Comparison of ENCODE assay signal across 15 cellular contexts in the genomic region with DNA sequence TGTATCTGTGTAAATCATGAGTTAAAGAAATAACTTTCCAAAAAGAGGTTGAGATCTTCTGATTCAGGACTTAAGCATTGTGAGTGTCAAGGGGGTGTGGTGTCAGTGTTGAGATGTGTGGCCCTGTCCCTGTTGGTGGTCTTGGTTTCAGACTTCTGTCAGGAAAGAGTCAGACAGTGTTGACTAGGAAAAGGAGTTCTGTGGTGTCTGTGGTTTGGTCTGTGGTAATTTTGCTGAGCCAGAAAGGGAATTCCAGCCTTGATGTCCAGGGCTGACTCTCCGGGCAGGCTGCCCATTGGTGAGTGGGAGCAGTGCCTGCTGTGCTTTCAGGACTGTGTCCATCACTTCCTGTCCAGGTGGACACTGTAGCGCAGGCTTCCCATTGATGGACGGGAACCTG. TPM values are rescaled to one million over a fixed set of nuclear protein-coding genes. Genes with fewer than 3 reads are reported as not detected.
DNase-seq lines count a peak whose midpoint lies in the region; ATAC-seq and TF ChIP-seq lines count a peak whose summit lies in the region.
"Had no signal": no experiment of that assay in that cellular context is flagged by ENCODE, and none has a peak within 500 bp of the region (broad histone marks: within the 10 kb centered on the region; RNA-seq: fewer than 3 reads in every experiment).

No MANE protein-coding gene starts in this region.

- H3K36me3 Mint-ChIP-seq in type B pancreatic cell: peaks cover 5% of the 10 kb centered on the region

- peaks cover 10% of the 10 kb centered on the region for H3K9me3 Mint-ChIP-seq in type B pancreatic cell

- no peak overlapping the region for H3K9ac ChIP-seq in BLaER1 treated with 17β-estradiol and CSF1 and Interleukin-3, amounts not matched to agents 10 nM and 100 nM

- H3K27ac Mint-ChIP-seq in type B pancreatic cell: no peak overlapping the region

- H3K4me1 ChIP-seq in BLaER1 treated with 17β-estradiol and CSF1 and Interleukin-3, amounts not matched to agents 10 nM and 100 nM: peaks cover 7 to 39% (median 12%) of the 10 kb centered on the region in 10 experiments; a peak in 16 of 20 replicates

- no peak overlapping the region for H3K4me3 ChIP-seq in BLaER1 treated with 17β-estradiol and CSF1 and Interleukin-3, amounts not matched to agents 10 nM and 100 nM

- H3K4me2 ChIP-seq in BLaER1 treated with 17β-estradiol and CSF1 and Interleukin-3, amounts not matched to agents 10 nM and 100 nM: peak overlapping the region in 7 of 11 experiments; percentile 4 to 66 (median 14); a peak in 7 of 22 replicates

- peaks cover 0 to 26% (median 0%) of the 10 kb centered on the region in 11 experiments; a peak in 2 of 22 replicates for H4K20me1 ChIP-seq in BLaER1 treated with 17β-estradiol and CSF1 and Interleukin-3, amounts not matched to agents 10 nM and 100 nM

- TF ChIP-seq CTCF in type B pancreatic cell (conservative IDR thresholded peaks at IDR 0.05): no peak

- peaks cover 12 to 16% (median 13%) of the 10 kb centered on the region in 11 experiments for H3K9me3 ChIP-seq in BLaER1 treated with 17β-estradiol and CSF1 and Interleukin-3, amounts not matched to agents 10 nM and 100 nM (replicated peaks in 1 of 11)

- peaks cover 30% of the 10 kb centered on the region for H3K27me3 Mint-ChIP-seq in type B pancreatic cell

- H3K36me3 ChIP-seq in BLaER1 treated with 17β-estradiol and CSF1 and Interleukin-3, amounts not matched to agents 10 nM and 100 nM: no peaks in the 10 kb centered on the region

- H3K27ac ChIP-seq in BLaER1 treated with 17β-estradiol and CSF1 and Interleukin-3, amounts not matched to agents 10 nM and 100 nM: no peak overlapping the region

- H3K4me1 Mint-ChIP-seq in type B pancreatic cell (ENCODE audit: unreplicated experiment): peaks cover 12% of the 10 kb centered on the region

- peaks cover 19 to 49% (median 20%) of the 10 kb centered on the region in 11 experiments for H3K27me3 ChIP-seq in BLaER1 treated with 17β-estradiol and CSF1 and Interleukin-3, amounts not matched to agents 10 nM and 100 nM

- H3K4me3 Mint-ChIP-seq in type B pancreatic cell: no peak overlapping the region

- DNase-seq in M059J (ENCODE audit: low read depth) (peak; percentile 94), brain pericyte (ENCODE audit: low read depth, low spot score) (peak; percentile 16), medulla oblongata (ENCODE audit: extremely low spot score) (peak; percentile 11), type B pancreatic cell (ENCODE audit: extremely low spot score, unreplicated experiment) (no peak), NCI-H82 treated with DMSO at 0.1 percent for 48 hours (lab: John Stamatoyannopoulos, UW; ENCODE audit: unreplicated experiment) (no peak), NCI-H1417 treated with DMSO at 0.1 percent for 48 hours (lab: John Stamatoyannopoulos, UW) (no peak)
- DNase-seq: activated CD8-positive, alpha-beta memory T cell treated with anti-CD3 and anti-CD28 coated beads, Interleukin-2, amount 50 U/mL, for 48 hours; central memory CD4-positive, alpha-beta T cell; Kasumi-1; mesendoderm; NCI-H524 treated with DMSO at 0.1 percent for 48 hours had no signal

- ATAC-seq in GM19035 (IDR thresholded peaks at IDR 0.05; ENCODE audit: unreplicated experiment): no peak

RNA-seq across cellular contexts. Expression of gene IGFL4, which starts 39.8 kb away (rescaled TPM):
- not detected in 2 replicates for total RNA-seq in M059J (2014; rRNA removed; shearing (Covaris generic))
- total RNA-seq in type B pancreatic cell (ENCODE audit: low replicate concordance): 1.3 and 3.3 TPM in 2 replicates
- total RNA-seq: T-helper 2 cell treated with Interferon-gamma antibody and Interleukin-4, amounts not matched to agents 100 ng/mL and 5 ng/mL, for 36 hours had no signal

RNA-seq across cellular contexts. Expression of gene IGFL3, which starts 43.9 kb away (rescaled TPM):
- total RNA-seq in M059J (2014; rRNA removed; shearing (Covaris generic)): not detected in 2 replicates
- total RNA-seq in type B pancreatic cell (ENCODE audit: low replicate concordance): not detected in 2 replicates
- total RNA-seq: frontal cortex; T-helper 2 cell treated with Interferon-gamma antibody and Interleukin-4, amounts not matched to agents 100 ng/mL and 5 ng/mL, for 36 hours had no signal

RNA-seq across cellular contexts. Expression of gene PGLYRP1, which starts 57.7 kb away (rescaled TPM):
- total RNA-seq in M059J (2014; rRNA removed; shearing (Covaris generic)): not detected in 2 replicates
- not detected in 2 replicates for total RNA-seq in type B pancreatic cell (ENCODE audit: low replicate concordance)
- total RNA-seq: frontal cortex; T-helper 2 cell treated with Interferon-gamma antibody and Interleukin-4, amounts not matched to agents 100 ng/mL and 5 ng/mL, for 36 hours had no signal

Comparison
In these comparisons a context has a peak if more than half of its experiments do, and no peak if none do; other contexts are left out.
1. DNase-seq: peak in M059J (single experiment), brain pericyte (single experiment) and medulla oblongata (single experiment); none in type B pancreatic cell (single experiment), NCI-H82 treated with DMSO at 0.1 percent for 48 hours (single experiment) and NCI-H1417 treated with DMSO at 0.1 percent for 48 hours (single experiment).